Comparison of ENCODE assay signal across 1 cellular context in the genomic region with DNA sequence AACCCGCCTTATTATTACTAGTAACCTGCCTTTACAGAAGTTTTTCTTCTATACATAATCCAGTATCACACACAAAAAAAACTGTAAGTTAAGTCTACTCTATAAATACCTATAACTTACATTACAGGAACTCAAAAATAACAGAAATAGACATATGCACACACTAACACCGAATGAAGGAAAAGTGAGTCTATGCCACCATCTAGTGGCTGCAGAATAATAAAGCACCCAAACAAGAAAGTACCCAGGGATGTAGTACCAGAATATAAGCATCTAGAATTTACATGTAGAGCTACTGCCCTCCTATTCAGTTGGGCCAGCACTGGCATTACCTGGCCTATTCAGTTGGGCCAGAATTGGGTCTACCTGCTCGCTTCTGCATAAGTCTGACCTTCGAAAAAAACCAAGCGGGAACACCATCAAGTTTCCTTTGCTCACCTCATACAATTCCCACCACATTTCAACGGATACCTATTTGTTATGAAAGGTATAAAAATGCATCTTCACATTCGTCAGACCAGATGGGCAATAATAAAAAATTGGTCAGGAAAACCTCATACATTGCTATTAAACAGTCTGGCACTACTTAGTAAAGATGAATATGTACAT.
TF ChIP-seq lines count a peak whose summit lies in the region.

No MANE protein-coding gene starts in this region.

TF ChIP-seq in HCT116, 20 proteins besides CTCF, POLR2A, EP300 and RAD21 (continued from another document):
- TF ChIP-seq, protein P1, sequence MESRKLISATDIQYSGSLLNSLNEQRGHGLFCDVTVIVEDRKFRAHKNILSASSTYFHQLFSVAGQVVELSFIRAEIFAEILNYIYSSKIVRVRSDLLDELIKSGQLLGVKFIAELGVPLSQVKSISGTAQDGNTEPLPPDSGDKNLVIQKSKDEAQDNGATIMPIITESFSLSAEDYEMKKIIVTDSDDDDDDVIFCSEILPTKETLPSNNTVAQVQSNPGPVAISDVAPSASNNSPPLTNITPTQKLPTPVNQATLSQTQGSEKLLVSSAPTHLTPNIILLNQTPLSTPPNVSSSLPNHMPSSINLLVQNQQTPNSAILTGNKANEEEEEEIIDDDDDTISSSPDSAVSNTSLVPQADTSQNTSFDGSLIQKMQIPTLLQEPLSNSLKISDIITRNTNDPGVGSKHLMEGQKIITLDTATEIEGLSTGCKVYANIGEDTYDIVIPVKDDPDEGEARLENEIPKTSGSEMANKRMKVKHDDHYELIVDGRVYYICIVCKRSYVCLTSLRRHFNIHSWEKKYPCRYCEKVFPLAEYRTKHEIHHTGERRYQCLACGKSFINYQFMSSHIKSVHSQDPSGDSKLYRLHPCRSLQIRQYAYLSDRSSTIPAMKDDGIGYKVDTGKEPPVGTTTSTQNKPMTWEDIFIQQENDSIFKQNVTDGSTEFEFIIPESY (IDR thresholded peaks at IDR 0.05; ENCODE audit: extremely low read depth, insufficient replicate concordance, low read length): no peak
- TF ChIP-seq, protein P2, sequence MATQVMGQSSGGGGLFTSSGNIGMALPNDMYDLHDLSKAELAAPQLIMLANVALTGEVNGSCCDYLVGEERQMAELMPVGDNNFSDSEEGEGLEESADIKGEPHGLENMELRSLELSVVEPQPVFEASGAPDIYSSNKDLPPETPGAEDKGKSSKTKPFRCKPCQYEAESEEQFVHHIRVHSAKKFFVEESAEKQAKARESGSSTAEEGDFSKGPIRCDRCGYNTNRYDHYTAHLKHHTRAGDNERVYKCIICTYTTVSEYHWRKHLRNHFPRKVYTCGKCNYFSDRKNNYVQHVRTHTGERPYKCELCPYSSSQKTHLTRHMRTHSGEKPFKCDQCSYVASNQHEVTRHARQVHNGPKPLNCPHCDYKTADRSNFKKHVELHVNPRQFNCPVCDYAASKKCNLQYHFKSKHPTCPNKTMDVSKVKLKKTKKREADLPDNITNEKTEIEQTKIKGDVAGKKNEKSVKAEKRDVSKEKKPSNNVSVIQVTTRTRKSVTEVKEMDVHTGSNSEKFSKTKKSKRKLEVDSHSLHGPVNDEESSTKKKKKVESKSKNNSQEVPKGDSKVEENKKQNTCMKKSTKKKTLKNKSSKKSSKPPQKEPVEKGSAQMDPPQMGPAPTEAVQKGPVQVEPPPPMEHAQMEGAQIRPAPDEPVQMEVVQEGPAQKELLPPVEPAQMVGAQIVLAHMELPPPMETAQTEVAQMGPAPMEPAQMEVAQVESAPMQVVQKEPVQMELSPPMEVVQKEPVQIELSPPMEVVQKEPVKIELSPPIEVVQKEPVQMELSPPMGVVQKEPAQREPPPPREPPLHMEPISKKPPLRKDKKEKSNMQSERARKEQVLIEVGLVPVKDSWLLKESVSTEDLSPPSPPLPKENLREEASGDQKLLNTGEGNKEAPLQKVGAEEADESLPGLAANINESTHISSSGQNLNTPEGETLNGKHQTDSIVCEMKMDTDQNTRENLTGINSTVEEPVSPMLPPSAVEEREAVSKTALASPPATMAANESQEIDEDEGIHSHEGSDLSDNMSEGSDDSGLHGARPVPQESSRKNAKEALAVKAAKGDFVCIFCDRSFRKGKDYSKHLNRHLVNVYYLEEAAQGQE (IDR thresholded peaks at IDR 0.05; ENCODE audit: low read depth): no peak
